ENCODE assay signal across 14 cellular contexts in the genomic region with DNA sequence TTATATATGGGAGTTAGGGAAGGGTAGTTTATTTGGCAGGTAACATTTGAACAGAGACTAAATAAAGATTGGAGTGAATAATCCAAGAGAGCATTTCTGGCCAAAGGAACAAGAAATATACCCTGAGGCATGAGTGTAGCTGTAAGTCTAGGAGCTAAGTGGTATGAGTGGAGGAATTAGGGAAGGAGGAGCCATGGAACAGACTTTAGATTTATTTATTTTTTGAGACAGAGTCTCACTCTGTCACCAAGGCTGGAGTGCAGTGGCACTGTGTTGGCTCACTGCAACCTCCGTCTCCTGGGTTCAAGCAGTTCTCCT. TPM values are rescaled to one million over a fixed set of nuclear protein-coding genes. Genes with fewer than 3 reads are reported as not detected.
DNase-seq lines count a peak whose midpoint lies in the region; ATAC-seq and TF ChIP-seq lines count a peak whose summit lies in the region.
"Had no signal": no experiment of that assay in that cellular context is flagged by ENCODE, and none has a peak within 500 bp of the region (broad histone marks: within the 10 kb centered on the region; RNA-seq: fewer than 3 reads in every experiment).

No MANE protein-coding gene starts in this region.

- no peak overlapping the region for H2AFZ ChIP-seq in MM.1S (ENCODE audit: low read length)

- H3K4me1 Mint-ChIP-seq in activated T-cell treated with anti-CD3 and anti-CD28 coated beads, Interleukin-2, amount 50 U/mL, for 72 hours (ENCODE audit: low read depth): peaks cover 60% of the 10 kb centered on the region
- H3K4me1 Mint-ChIP-seq in activated naive CD8-positive, alpha-beta T cell treated with anti-CD3 and anti-CD28 coated beads for 36 hours: peaks cover 46% of the 10 kb centered on the region

- peaks cover 24% of the 10 kb centered on the region for H3K4me1 ChIP-seq in foreskin keratinocyte
- H3K4me1 ChIP-seq in heart right ventricle: peaks cover 5 to 59% (median 28%) of the 10 kb centered on the region in 9 donors
- H3K4me1 ChIP-seq in MM.1S (ENCODE audit: low read length): no peaks in the 10 kb centered on the region

- no peaks in the 10 kb centered on the region for H3K27me3 Mint-ChIP-seq in activated T-cell treated with anti-CD3 and anti-CD28 coated beads, Interleukin-2, amount 50 U/mL, for 72 hours (ENCODE audit: low read depth)
- no peaks in the 10 kb centered on the region for H3K27me3 Mint-ChIP-seq in activated naive CD8-positive, alpha-beta T cell treated with anti-CD3 and anti-CD28 coated beads for 36 hours

- no peak for DNase-seq in activated T-cell treated with anti-CD3 and anti-CD28 coated beads, Interleukin-2, amount 50 U/mL, for 72 hours
- no peak for DNase-seq in activated T-cell treated with anti-CD3 and anti-CD28 coated beads, Interleukin-2, amount 50 U/mL, for 48 hours
- no peak for DNase-seq in activated naive CD8-positive, alpha-beta T cell treated with anti-CD3 and anti-CD28 coated beads for 36 hours
- peak in 1 of 2 donors; percentile 58 for DNase-seq in foreskin keratinocyte
- no peak for DNase-seq in heart right ventricle
- DNase-seq in MM.1S: no peak
- DNase-seq: ACHN, body of pancreas, DMS53, ovary, upper lobe of right lung had no signal

- no peak for ATAC-seq in activated T-cell treated with anti-CD3 and anti-CD28 coated beads, Interleukin-2, amount 50 U/mL, for 72 hours (replicated peaks in 1 of 2)
- peak; percentile 72 for ATAC-seq in foreskin keratinocyte
- ATAC-seq in heart right ventricle: no peak
- no peak for ATAC-seq in HG03457 (IDR thresholded peaks at IDR 0.05; ENCODE audit: unreplicated experiment)
- ATAC-seq: body of pancreas, upper lobe of right lung had no signal

- no peak overlapping the region for H3K9ac ChIP-seq in MM.1S (ENCODE audit: low read length)

- H3K4me2 ChIP-seq in MM.1S (ENCODE audit: low read depth, low read length): no peak overlapping the region

- peaks cover 0 to 11% of the 10 kb centered on the region in 2 donors for H3K36me3 Mint-ChIP-seq in activated T-cell treated with anti-CD3 and anti-CD28 coated beads, Interleukin-2, amount 50 U/mL, for 72 hours (ENCODE audit: insufficient read depth in 2 of 2)
- H3K36me3 Mint-ChIP-seq in activated naive CD8-positive, alpha-beta T cell treated with anti-CD3 and anti-CD28 coated beads for 36 hours: peaks cover 28% of the 10 kb centered on the region

- intact Hi-C loops in heart right ventricle (cut with DNase I): no loop called here

- no peak overlapping the region for H3K4me3 Mint-ChIP-seq in activated T-cell treated with anti-CD3 and anti-CD28 coated beads, Interleukin-2, amount 50 U/mL, for 72 hours
- no peak overlapping the region for H3K4me3 Mint-ChIP-seq in activated naive CD8-positive, alpha-beta T cell treated with anti-CD3 and anti-CD28 coated beads for 36 hours

- H3K27me3 ChIP-seq in foreskin keratinocyte (no peaks in the 10 kb centered on the region), heart right ventricle (no peaks in the 10 kb centered on the region), MM.1S (replicated peaks; ENCODE audit: insufficient read depth, low read length) (no peaks in the 10 kb centered on the region)
- H3K27me3 ChIP-seq: body of pancreas, ovary, upper lobe of right lung had no signal

- peaks cover 0 to 13% (median 0%) of the 10 kb centered on the region in 9 donors for H3K36me3 ChIP-seq in heart right ventricle
- H3K36me3 ChIP-seq in MM.1S (replicated peaks; ENCODE audit: insufficient read depth, low read length): no peaks in the 10 kb centered on the region
- H3K36me3 ChIP-seq: ovary had no signal

- 94 to 100% methylated on average over 1 of the region's 1 CpG for WGBS in heart right ventricle, 2 donors

- TF ChIP-seq CTCF in foreskin keratinocyte (conservative IDR thresholded peaks at IDR 0.05): no peak
- TF ChIP-seq CTCF in heart right ventricle (IDR thresholded peaks at IDR 0.05): no peak
- TF ChIP-seq CTCF in MM.1S (IDR thresholded peaks at IDR 0.05; ENCODE audit: low read length): no peak

- H3K9me3 Mint-ChIP-seq in activated T-cell treated with anti-CD3 and anti-CD28 coated beads, Interleukin-2, amount 50 U/mL, for 72 hours: no peaks in the 10 kb centered on the region
- no peaks in the 10 kb centered on the region for H3K9me3 Mint-ChIP-seq in activated naive CD8-positive, alpha-beta T cell treated with anti-CD3 and anti-CD28 coated beads for 36 hours

- no peaks in the 10 kb centered on the region for H3F3A ChIP-seq in MM.1S (ENCODE audit: insufficient read depth, low read length)

- peaks cover 81% of the 10 kb centered on the region for H3K79me2 ChIP-seq in MM.1S (ENCODE audit: low read length)

- H3K9me3 ChIP-seq in heart right ventricle (no peaks in the 10 kb centered on the region), MM.1S (replicated peaks; ENCODE audit: insufficient read depth, low read length) (no peaks in the 10 kb centered on the region)
- H3K9me3 ChIP-seq: body of pancreas, ovary, upper lobe of right lung had no signal

- H3K27ac Mint-ChIP-seq in activated T-cell treated with anti-CD3 and anti-CD28 coated beads, Interleukin-2, amount 50 U/mL, for 72 hours: peak overlapping the region; percentile 78
- peak overlapping the region; percentile 18 for H3K27ac Mint-ChIP-seq in activated naive CD8-positive, alpha-beta T cell treated with anti-CD3 and anti-CD28 coated beads for 36 hours

- H4K20me1 ChIP-seq in MM.1S (ENCODE audit: insufficient read depth, low read length): peaks cover 35% of the 10 kb centered on the region

- no peak overlapping the region for H3K27ac ChIP-seq in foreskin keratinocyte
- peak overlapping the region; percentile 82 for H3K27ac ChIP-seq in temporal lobe (ENCODE audit: low read depth, low read length)
- H3K27ac ChIP-seq in heart right ventricle: no peak overlapping the region
- no peak overlapping the region for H3K27ac ChIP-seq in MM.1S (ENCODE audit: low read length)
- H3K27ac ChIP-seq: HL-60, ovary, upper lobe of right lung had no signal

- no peak overlapping the region for H3K4me3 ChIP-seq in heart right ventricle
- no peak overlapping the region for H3K4me3 ChIP-seq in MM.1S (ENCODE audit: low read length)
- H3K4me3 ChIP-seq: body of pancreas, ovary, upper lobe of right lung had no signal

- no peaks in the 10 kb centered on the region for H3K9me2 ChIP-seq in MM.1S (replicated peaks; ENCODE audit: insufficient read depth, low read length)

RNA-seq across cellular contexts. Expression of a gene that starts 18.4 kb away (rescaled TPM):
- 100 to 1,000 TPM; 216 to 228 TPM for total RNA-seq in activated T-cell treated with anti-CD3 and anti-CD28 coated beads, Interleukin-2, amount 50 U/mL, for 72 hours
- total RNA-seq in activated naive CD8-positive, alpha-beta T cell treated with anti-CD3 and anti-CD28 coated beads for 36 hours: 100 to 1,000 TPM; 243 to 245 TPM
- total RNA-seq in foreskin keratinocyte (182 and 189 TPM in 2 replicates), temporal lobe (66.4 TPM), heart right ventricle (10 to 100 TPM; 19.5 to 58.3 (median 23.2) TPM)
- polyA plus RNA-seq in foreskin keratinocyte (96.3 and 113 TPM in 2 replicates), heart right ventricle (10 to 100 TPM; 28.0 to 45.4 TPM)

RNA-seq across cellular contexts. Expression of a gene that starts 19.1 kb away (rescaled TPM):
- total RNA-seq in activated T-cell treated with anti-CD3 and anti-CD28 coated beads, Interleukin-2, amount 50 U/mL, for 72 hours: 10 to 100 TPM; 17.4 to 18.6 TPM
- 10 to 100 TPM; 11.4 to 12.7 TPM for total RNA-seq in activated naive CD8-positive, alpha-beta T cell treated with anti-CD3 and anti-CD28 coated beads for 36 hours
- 13.0 and 16.8 TPM in 2 replicates for total RNA-seq in foreskin keratinocyte
- polyA plus RNA-seq in foreskin keratinocyte: 9.2 and 11.3 TPM in 2 replicates
- 26.1 TPM for total RNA-seq in temporal lobe
- 10 to 100 TPM; 12.4 to 22.2 (median 14.0) TPM for total RNA-seq in heart right ventricle
- polyA plus RNA-seq in heart right ventricle: 10 to 100 TPM in 1 of 2 donors, 1 to 10 TPM in 1; 9.2 to 11.3 TPM

RNA-seq across cellular contexts. Expression of a gene that starts 36.4 kb away (rescaled TPM):
- 10 to 100 TPM; 76.8 to 80.8 TPM for total RNA-seq in activated T-cell treated with anti-CD3 and anti-CD28 coated beads, Interleukin-2, amount 50 U/mL, for 72 hours
- 10 to 100 TPM; 66.1 to 66.4 TPM for total RNA-seq in activated naive CD8-positive, alpha-beta T cell treated with anti-CD3 and anti-CD28 coated beads for 36 hours
- total RNA-seq in foreskin keratinocyte: 68.8 and 74.7 TPM in 2 replicates
- 83.8 and 87.6 TPM in 2 replicates for polyA plus RNA-seq in foreskin keratinocyte
- total RNA-seq in temporal lobe: 3.7 TPM
- total RNA-seq in heart right ventricle: 10 to 100 TPM in 8 of 10 donors, 1 to 10 TPM in 2; 6.3 to 25.8 (median 13.9) TPM
- 10 to 100 TPM; 17.8 to 69.4 TPM for polyA plus RNA-seq in heart right ventricle
